8 cellular contexts compared by ENCODE assay signal in genomic region chr17:43169561-43170139, GRCh38. TPM values are rescaled to one million over a fixed set of nuclear protein-coding genes. Genes with fewer than 3 reads are reported as not detected.
DNase-seq lines count a peak whose midpoint lies in the region; ATAC-seq and TF ChIP-seq lines count a peak whose summit lies in the region.

No MANE protein-coding gene starts in this region.

- ATAC-seq in GM21529 (IDR thresholded peaks at IDR 0.05; ENCODE audit: unreplicated experiment) (peak; percentile 13), heart left ventricle (peak; percentile 12 to 45 (median 26))

- H3K9me3 Mint-ChIP-seq in type B pancreatic cell: no peaks in the 10 kb centered on the region

- H3K27me3 ChIP-seq in KMS-11 (ENCODE audit: insufficient read depth, low read depth) (no peaks in the 10 kb centered on the region), heart left ventricle (no peaks in the 10 kb centered on the region)

- peaks cover 47% of the 10 kb centered on the region for H3K79me2 ChIP-seq in KMS-11 (ENCODE audit: insufficient read depth, low read depth)

- H3K9ac ChIP-seq in KMS-11: peak overlapping the region; percentile 85

- DNase-seq in NCI-H2029 (lab: John Stamatoyannopoulos, UW) (peak; percentile 29), NCI-H2029 treated with DMSO at 0.1 percent for 48 hours (lab: John Stamatoyannopoulos, UW) (no peak), heart left ventricle (peak in 4 of 5 donors; percentile 15 to 63 (median 32)), retinal pigment epithelial cell (ENCODE audit: low read depth) (no peak), type B pancreatic cell (ENCODE audit: extremely low spot score, unreplicated experiment) (no peak)
- DNase-seq in activated CD4-positive, alpha-beta T cell treated with anti-CD3 and anti-CD28 coated beads, Interleukin-2, amount 50 U/mL, for 1 hour: peak; percentile 6

- H3K4me1 ChIP-seq in KMS-11 (ENCODE audit: low read depth, poor library complexity, severe bottlenecking) (peaks cover 29% of the 10 kb centered on the region), heart left ventricle (peaks cover 2 to 47% (median 36%) of the 10 kb centered on the region in 12 donors)

- peak overlapping the region; percentile 81 for H3K4me2 ChIP-seq in KMS-11

- no peaks in the 10 kb centered on the region for H4K20me1 ChIP-seq in KMS-11 (ENCODE audit: insufficient read depth)

- H3K27ac ChIP-seq in KMS-11: peak overlapping the region; percentile 86
- H3K27ac ChIP-seq in heart left ventricle: peak overlapping the region; percentile 90 to 99 (median 96)

- H3K27ac Mint-ChIP-seq in type B pancreatic cell: no peak overlapping the region

- H3K36me3 ChIP-seq in KMS-11 (ENCODE audit: insufficient read depth) (no peaks in the 10 kb centered on the region), heart left ventricle (peaks cover 0 to 14% (median 1%) of the 10 kb centered on the region in 9 donors)

- H3K27me3 Mint-ChIP-seq in type B pancreatic cell: no peaks in the 10 kb centered on the region

- no peaks in the 10 kb centered on the region for H3K9me3 ChIP-seq in heart left ventricle

- TF ChIP-seq CTCF in KMS-11 (conservative IDR thresholded peaks at IDR 0.05; ENCODE audit: low read depth, low read length) (no peak), heart left ventricle (IDR thresholded peaks at IDR 0.05) (no peak), retinal pigment epithelial cell (conservative IDR thresholded peaks at IDR 0.05; ENCODE audit: low read depth, low read length) (no peak), type B pancreatic cell (conservative IDR thresholded peaks at IDR 0.05) (no peak)

- intact Hi-C loops in heart left ventricle (cut with DNase I): loop anchor here (1.0 to 10.0 kb wide), 10 partner anchors 42 to 167 kb away; partner anchors contain the start of genes BRCA1 (in 9 of the 10), RND2 (in 6 of the 10), VAT1 (in 4 of the 10) and IFI35 (in 1 of the 10)

- H3K4me3 Mint-ChIP-seq in type B pancreatic cell: no peak overlapping the region

- peak overlapping the region; percentile 68 for H2AFZ ChIP-seq in KMS-11 (ENCODE audit: low read depth)

- H3K4me3 ChIP-seq in KMS-11 (IDR thresholded peaks at IDR 0.05; ENCODE audit: insufficient read depth, low read depth, low read length) (no peak overlapping the region), heart left ventricle (peak overlapping the region; percentile 58 to 86 (median 78)), retinal pigment epithelial cell (ENCODE audit: low read length) (peak overlapping the region; percentile 94)

- 1 to 5% (median 2%) methylated on average over 24 to 29 of the region's 29 CpGs for WGBS in heart left ventricle, 4 donors

- peaks cover 4% of the 10 kb centered on the region for H3K36me3 Mint-ChIP-seq in type B pancreatic cell

- H3K4me1 Mint-ChIP-seq in type B pancreatic cell (ENCODE audit: unreplicated experiment): peaks cover 9% of the 10 kb centered on the region

- TF ChIP-seq POLR2A in heart left ventricle (IDR thresholded peaks at IDR 0.05): no peak

RNA-seq across cellular contexts. Expression of gene NBR1, which starts 1.4 kb away (rescaled TPM):
- total RNA-seq in heart left ventricle (100 to 1,000 TPM in 5 of 9 donors, 10 to 100 TPM in 4; 82.6 to 146 (median 105) TPM), type B pancreatic cell (ENCODE audit: low replicate concordance) (60.8 and 65.9 TPM in 2 replicates)
- polyA plus RNA-seq in heart left ventricle: 10 to 100 TPM; 31.6 to 70.0 TPM

RNA-seq across cellular contexts. Expression of gene TMEM106A, which starts 42.0 kb away (rescaled TPM):
- total RNA-seq in heart left ventricle: 10 to 100 TPM in 1 of 9 donors, 1 to 10 TPM in 8; 1.3 to 26.0 (median 2.0) TPM
- polyA plus RNA-seq in heart left ventricle: 1 to 10 TPM; 1.9 to 2.0 TPM
- total RNA-seq in type B pancreatic cell (ENCODE audit: low replicate concordance): 4.4 TPM in 2 replicates

RNA-seq across cellular contexts. Expression of gene BRCA1, which starts 44.5 kb away (rescaled TPM):
- total RNA-seq in heart left ventricle (10 to 100 TPM in 4 of 9 donors, 1 to 10 TPM in 5; 4.8 to 11.7 (median 8.4) TPM), type B pancreatic cell (ENCODE audit: low replicate concordance) (19.4 and 38.9 TPM in 2 replicates)
- 1 to 10 TPM; 2.7 to 3.3 TPM for polyA plus RNA-seq in heart left ventricle

RNA-seq across cellular contexts. Expression of gene CCDC200, which starts 58.8 kb away (rescaled TPM):
- not detected for total RNA-seq in heart left ventricle
- polyA plus RNA-seq in heart left ventricle: not detected
- total RNA-seq in type B pancreatic cell (ENCODE audit: low replicate concordance): not detected in 2 replicates

Comparison
In these comparisons a context has a peak if more than half of its experiments do, and no peak if none do; other contexts are left out.
1. DNase-seq: peak in NCI-H2029 (single experiment), activated CD4-positive, alpha-beta T cell treated with anti-CD3 and anti-CD28 coated beads, Interleukin-2, amount 50 U/mL, for 1 hour (single experiment) and heart left ventricle (4 of 5); none in NCI-H2029 treated with DMSO at 0.1 percent for 48 hours (single experiment), retinal pigment epithelial cell (single experiment) and type B pancreatic cell (single experiment).